Comparison of ENCODE assay signal across 18 cellular contexts in the genomic region with DNA sequence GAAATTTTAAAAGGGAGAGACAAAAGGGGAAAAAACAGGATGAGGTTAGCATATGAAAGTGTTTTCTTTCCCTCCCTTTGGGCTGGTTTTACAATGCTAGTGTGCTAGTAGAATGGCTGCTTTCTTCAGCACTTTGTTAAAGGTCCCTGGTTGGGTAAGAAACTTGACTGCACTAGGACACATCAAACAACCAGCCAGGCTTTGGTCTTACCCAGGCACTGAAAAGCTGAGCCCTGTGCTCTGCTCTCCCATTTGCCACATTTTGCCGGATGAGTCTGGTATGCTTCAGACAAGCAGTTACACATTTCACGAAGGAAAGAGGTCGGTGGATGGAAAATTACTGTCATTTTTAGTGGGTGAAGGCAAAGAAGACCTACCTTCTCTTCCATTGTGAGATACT.
"Had no signal": no experiment of that assay in that cellular context is flagged by ENCODE, and none has a peak within 500 bp of the region (broad histone marks: within the 10 kb centered on the region; RNA-seq: fewer than 3 reads in every experiment).

No MANE protein-coding gene starts in this region.

- H3K27me3 ChIP-seq: foreskin keratinocyte, testis had no signal

- H3K27me3 Mint-ChIP-seq: activated naive CD8-positive, alpha-beta T cell treated with anti-CD3 and anti-CD28 coated beads, Interleukin-2, amount 10 ng/mL, durations not matched to agents 7 days and 5 days; brain had no signal

- H3K4me3 Mint-ChIP-seq: activated naive CD8-positive, alpha-beta T cell treated with anti-CD3 and anti-CD28 coated beads, Interleukin-2, amount 10 ng/mL, durations not matched to agents 7 days and 5 days; activated T-helper 17 cell treated with anti-CD3 and anti-CD28 coated beads, Interleukin-2, amount 50 U/mL, for 72 hours; brain; mesothelial cell of epicardium; neural crest cell; type B pancreatic cell had no signal

- H3K9me3 ChIP-seq: psoas muscle, testis had no signal

- DNase-seq: activated CD4-positive, alpha-beta T cell treated with anti-CD3 and anti-CD28 coated beads, Interleukin-2, amount 50 U/mL, for 1 hour; activated naive CD8-positive, alpha-beta T cell treated with anti-CD3 and anti-CD28 coated beads, Interleukin-2, amount 10 ng/mL, durations not matched to agents 7 days and 5 days; anterior cingulate cortex; caudate nucleus; dorsolateral prefrontal cortex; foreskin keratinocyte; psoas muscle; right cardiac atrium; stimulated activated CD4-positive, alpha-beta T cell treated with anti-CD3 and anti-CD28 coated beads, Interleukin-4, amount 100 ng/mL, for 1 hour; T1000; testis had no signal

- H3K79me2 ChIP-seq: hepatocyte had no signal

- H3K4me3 ChIP-seq: dorsolateral prefrontal cortex, hepatocyte, lung, psoas muscle, testis had no signal

- H3K4me1 Mint-ChIP-seq: activated naive CD8-positive, alpha-beta T cell treated with anti-CD3 and anti-CD28 coated beads, Interleukin-2, amount 10 ng/mL, durations not matched to agents 7 days and 5 days; activated T-helper 17 cell treated with anti-CD3 and anti-CD28 coated beads, Interleukin-2, amount 50 U/mL, for 72 hours; brain; mesothelial cell of epicardium had no signal

- H3K4me1 ChIP-seq: foreskin keratinocyte, psoas muscle, testis had no signal

- H3K36me3 Mint-ChIP-seq: activated naive CD8-positive, alpha-beta T cell treated with anti-CD3 and anti-CD28 coated beads, Interleukin-2, amount 10 ng/mL, durations not matched to agents 7 days and 5 days; brain; mesothelial cell of epicardium; type B pancreatic cell had no signal

- H3K9me3 Mint-ChIP-seq: activated naive CD8-positive, alpha-beta T cell treated with anti-CD3 and anti-CD28 coated beads, Interleukin-2, amount 10 ng/mL, durations not matched to agents 7 days and 5 days; activated T-helper 17 cell treated with anti-CD3 and anti-CD28 coated beads, Interleukin-2, amount 50 U/mL, for 72 hours; brain; mesothelial cell of epicardium; neural crest cell; type B pancreatic cell had no signal

- H2AFZ ChIP-seq: hepatocyte had no signal

- ATAC-seq: activated T-helper 17 cell treated with anti-CD3 and anti-CD28 coated beads, Interleukin-2, amount 50 U/mL, for 72 hours; foreskin keratinocyte; psoas muscle; right cardiac atrium had no signal

- H3K4me2 ChIP-seq: hepatocyte had no signal

- H3K27ac ChIP-seq: dorsolateral prefrontal cortex, foreskin keratinocyte, hepatocyte, psoas muscle, testis had no signal
